In genomic region chr22:37032134-37032534, GRCh38 we compare ENCODE assay signal across 2 cellular contexts.
TF ChIP-seq lines count a peak whose summit lies in the region.

No MANE protein-coding gene starts in this region.

TF ChIP-seq in WTC11, 78 proteins besides CTCF, POLR2A, EP300 and RAD21 (continued from another document):
- no peak for TF ChIP-seq ZNF532 (CRISPR knock-in tag; IDR thresholded peaks at IDR 0.05; ENCODE audit: borderline replicate concordance)
- TF ChIP-seq GABPB1 (CRISPR knock-in tag; IDR thresholded peaks at IDR 0.05), result no peak
- TF ChIP-seq ELF4 (CRISPR knock-in tag; IDR thresholded peaks at IDR 0.05; ENCODE audit: low read depth), result no peak
- TF ChIP-seq AR (CRISPR knock-in tag; IDR thresholded peaks at IDR 0.05), result no peak
- TF ChIP-seq GTF2I (CRISPR knock-in tag; conservative IDR thresholded peaks at IDR 0.05), result no peak
- no peak for TF ChIP-seq FOXP1 (CRISPR knock-in tag; IDR thresholded peaks at IDR 0.05; ENCODE audit: borderline replicate concordance)
TF ChIP-seq in WTC11: peak in this region for 0.

TF ChIP-seq in GM23338, 12 proteins besides CTCF, POLR2A, EP300 and RAD21 (continued from another document):
- TF ChIP-seq ETS1 (IDR thresholded peaks at IDR 0.05) (no peak), REST (IDR thresholded peaks at IDR 0.05; ENCODE audit: unreplicated experiment) (no peak), POLR2AphosphoS5 (IDR thresholded peaks at IDR 0.05; ENCODE audit: low read depth) (no peak), JUNB (IDR thresholded peaks at IDR 0.05; ENCODE audit: unreplicated experiment) (no peak), EZH2phosphoT487 (IDR thresholded peaks at IDR 0.05; ENCODE audit: unreplicated experiment) (no peak), CREB1 (CRISPR knock-in tag; IDR thresholded peaks at IDR 0.05; ENCODE audit: low read depth) (no peak), STAT1 (IDR thresholded peaks at IDR 0.05; ENCODE audit: unreplicated experiment) (no peak), ZNF462 (CRISPR knock-in tag; IDR thresholded peaks at IDR 0.05) (no peak), NANOG (IDR thresholded peaks at IDR 0.05; ENCODE audit: borderline replicate concordance) (no peak), EZH2 (IDR thresholded peaks at IDR 0.05; ENCODE audit: low read depth, unreplicated experiment) (no peak), ZNF114 (CRISPR knock-in tag; IDR thresholded peaks at IDR 0.05) (no peak)
TF ChIP-seq in GM23338: peak in this region for 0.
